Comparison of ENCODE assay signal across 1 cellular context in the genomic region with DNA sequence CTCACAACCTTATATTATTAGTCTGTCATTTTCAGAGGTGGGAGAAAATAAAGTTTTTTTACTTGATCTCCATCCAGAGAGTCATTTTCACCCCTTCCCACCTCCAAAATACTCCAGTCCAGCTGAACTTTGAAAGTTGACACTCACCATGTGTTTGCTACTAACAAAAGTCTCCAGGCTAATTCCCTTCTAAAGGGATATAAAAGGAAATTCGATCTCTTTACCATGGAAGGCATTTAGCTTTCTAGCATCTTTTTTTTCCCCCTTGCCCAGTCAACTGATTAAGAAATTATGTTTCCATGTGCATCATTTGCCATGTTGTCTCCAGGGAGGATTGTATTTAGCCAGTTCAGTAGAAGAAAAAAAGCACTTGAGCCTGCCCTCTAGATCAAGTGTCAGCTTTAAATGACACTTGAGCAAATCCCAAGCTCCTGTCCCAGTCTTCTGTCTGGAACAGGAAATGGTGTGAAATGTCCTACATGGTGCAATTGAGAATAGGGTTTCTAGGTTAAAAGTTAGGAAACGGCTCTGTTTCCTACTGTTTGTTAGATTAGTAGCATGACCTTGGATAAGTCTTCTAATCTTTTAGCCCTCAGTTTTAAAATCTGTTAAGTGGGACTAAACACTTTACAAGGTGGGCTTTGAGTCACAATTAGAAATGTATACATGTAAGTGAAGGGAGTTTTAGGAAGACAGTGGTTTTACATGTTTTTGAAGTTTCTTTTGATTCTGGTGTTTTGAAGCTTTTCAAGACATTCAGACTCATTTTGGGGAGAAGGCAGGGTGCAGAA.
TF ChIP-seq lines count a peak whose summit lies in the region.

No MANE protein-coding gene starts in this region.

TF ChIP-seq in HEK293, 187 proteins besides CTCF, POLR2A, EP300 and RAD21 (continued from another document):
- TF ChIP-seq PRDM2 (tag by site-specific recombination; IDR thresholded peaks at IDR 0.05; ENCODE audit: borderline replicate concordance) (no peak), ZNF830 (tag by site-specific recombination; IDR thresholded peaks at IDR 0.05; ENCODE audit: low read depth) (no peak), INSM2 (tag by site-specific recombination; IDR thresholded peaks at IDR 0.05) (peak; percentile 16; the same call in 1 of the 2 replicates), ZNF692 (tag by site-specific recombination; IDR thresholded peaks at IDR 0.05) (peak; percentile 39; the same call in 1 of the 2 replicates), ZBTB17 (tag by site-specific recombination; IDR thresholded peaks at IDR 0.05) (peak; percentile 63), SP7 (tag by site-specific recombination; IDR thresholded peaks at IDR 0.05) (peak; percentile 91), MZF1 (tag by site-specific recombination; IDR thresholded peaks at IDR 0.05; ENCODE audit: borderline replicate concordance) (peak; percentile 37; the same call in 1 of the 2 replicates), ZNF366 (tag by site-specific recombination; conservative IDR thresholded peaks at IDR 0.05) (peak; percentile 51; the same call in 1 of the 2 replicates), ZNF223 (tag by site-specific recombination; IDR thresholded peaks at IDR 0.05) (no peak)
- TF ChIP-seq, protein P1, sequence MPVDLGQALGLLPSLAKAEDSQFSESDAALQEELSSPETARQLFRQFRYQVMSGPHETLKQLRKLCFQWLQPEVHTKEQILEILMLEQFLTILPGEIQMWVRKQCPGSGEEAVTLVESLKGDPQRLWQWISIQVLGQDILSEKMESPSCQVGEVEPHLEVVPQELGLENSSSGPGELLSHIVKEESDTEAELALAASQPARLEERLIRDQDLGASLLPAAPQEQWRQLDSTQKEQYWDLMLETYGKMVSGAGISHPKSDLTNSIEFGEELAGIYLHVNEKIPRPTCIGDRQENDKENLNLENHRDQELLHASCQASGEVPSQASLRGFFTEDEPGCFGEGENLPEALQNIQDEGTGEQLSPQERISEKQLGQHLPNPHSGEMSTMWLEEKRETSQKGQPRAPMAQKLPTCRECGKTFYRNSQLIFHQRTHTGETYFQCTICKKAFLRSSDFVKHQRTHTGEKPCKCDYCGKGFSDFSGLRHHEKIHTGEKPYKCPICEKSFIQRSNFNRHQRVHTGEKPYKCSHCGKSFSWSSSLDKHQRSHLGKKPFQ (tag by site-specific recombination; IDR thresholded peaks at IDR 0.05) = peak; percentile 90
- TF ChIP-seq, protein P2, sequence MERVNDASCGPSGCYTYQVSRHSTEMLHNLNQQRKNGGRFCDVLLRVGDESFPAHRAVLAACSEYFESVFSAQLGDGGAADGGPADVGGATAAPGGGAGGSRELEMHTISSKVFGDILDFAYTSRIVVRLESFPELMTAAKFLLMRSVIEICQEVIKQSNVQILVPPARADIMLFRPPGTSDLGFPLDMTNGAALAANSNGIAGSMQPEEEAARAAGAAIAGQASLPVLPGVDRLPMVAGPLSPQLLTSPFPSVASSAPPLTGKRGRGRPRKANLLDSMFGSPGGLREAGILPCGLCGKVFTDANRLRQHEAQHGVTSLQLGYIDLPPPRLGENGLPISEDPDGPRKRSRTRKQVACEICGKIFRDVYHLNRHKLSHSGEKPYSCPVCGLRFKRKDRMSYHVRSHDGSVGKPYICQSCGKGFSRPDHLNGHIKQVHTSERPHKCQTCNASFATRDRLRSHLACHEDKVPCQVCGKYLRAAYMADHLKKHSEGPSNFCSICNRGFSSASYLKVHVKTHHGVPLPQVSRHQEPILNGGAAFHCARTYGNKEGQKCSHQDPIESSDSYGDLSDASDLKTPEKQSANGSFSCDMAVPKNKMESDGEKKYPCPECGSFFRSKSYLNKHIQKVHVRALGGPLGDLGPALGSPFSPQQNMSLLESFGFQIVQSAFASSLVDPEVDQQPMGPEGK (tag by site-specific recombination; IDR thresholded peaks at IDR 0.05) = peak; percentile 48; the same call in 1 of the 2 replicates
- TF ChIP-seq, protein P3, sequence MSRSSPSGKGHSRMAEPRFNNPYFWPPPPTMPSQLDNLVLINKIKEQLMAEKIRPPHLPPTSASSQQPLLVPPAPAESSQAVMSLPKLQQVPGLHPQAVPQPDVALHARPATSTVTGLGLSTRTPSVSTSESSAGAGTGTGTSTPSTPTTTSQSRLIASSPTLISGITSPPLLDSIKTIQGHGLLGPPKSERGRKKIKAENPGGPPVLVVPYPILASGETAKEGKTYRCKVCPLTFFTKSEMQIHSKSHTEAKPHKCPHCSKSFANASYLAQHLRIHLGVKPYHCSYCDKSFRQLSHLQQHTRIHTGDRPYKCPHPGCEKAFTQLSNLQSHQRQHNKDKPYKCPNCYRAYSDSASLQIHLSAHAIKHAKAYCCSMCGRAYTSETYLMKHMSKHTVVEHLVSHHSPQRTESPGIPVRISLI (tag by site-specific recombination; IDR thresholded peaks at IDR 0.05) = peak; percentile 88
- TF ChIP-seq, protein P4, sequence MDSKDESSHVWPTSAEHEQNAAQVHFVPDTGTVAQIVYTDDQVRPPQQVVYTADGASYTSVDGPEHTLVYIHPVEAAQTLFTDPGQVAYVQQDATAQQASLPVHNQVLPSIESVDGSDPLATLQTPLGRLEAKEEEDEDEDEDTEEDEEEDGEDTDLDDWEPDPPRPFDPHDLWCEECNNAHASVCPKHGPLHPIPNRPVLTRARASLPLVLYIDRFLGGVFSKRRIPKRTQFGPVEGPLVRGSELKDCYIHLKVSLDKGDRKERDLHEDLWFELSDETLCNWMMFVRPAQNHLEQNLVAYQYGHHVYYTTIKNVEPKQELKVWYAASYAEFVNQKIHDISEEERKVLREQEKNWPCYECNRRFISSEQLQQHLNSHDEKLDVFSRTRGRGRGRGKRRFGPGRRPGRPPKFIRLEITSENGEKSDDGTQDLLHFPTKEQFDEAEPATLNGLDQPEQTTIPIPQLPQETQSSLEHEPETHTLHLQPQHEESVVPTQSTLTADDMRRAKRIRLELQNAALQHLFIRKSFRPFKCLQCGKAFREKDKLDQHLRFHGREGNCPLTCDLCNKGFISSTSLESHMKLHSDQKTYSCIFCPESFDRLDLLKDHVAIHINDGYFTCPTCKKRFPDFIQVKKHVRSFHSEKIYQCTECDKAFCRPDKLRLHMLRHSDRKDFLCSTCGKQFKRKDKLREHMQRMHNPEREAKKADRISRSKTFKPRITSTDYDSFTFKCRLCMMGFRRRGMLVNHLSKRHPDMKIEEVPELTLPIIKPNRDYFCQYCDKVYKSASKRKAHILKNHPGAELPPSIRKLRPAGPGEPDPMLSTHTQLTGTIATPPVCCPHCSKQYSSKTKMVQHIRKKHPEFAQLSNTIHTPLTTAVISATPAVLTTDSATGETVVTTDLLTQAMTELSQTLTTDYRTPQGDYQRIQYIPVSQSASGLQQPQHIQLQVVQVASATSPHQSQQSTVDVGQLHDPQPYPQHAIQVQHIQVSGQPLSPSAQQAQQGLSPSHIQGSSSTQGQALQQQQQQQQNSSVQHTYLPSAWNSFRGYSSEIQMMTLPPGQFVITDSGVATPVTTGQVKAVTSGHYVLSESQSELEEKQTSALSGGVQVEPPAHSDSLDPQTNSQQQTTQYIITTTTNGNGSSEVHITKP (tag by site-specific recombination; IDR thresholded peaks at IDR 0.05) = peak; percentile 99
